In genomic region chr2:203237501-203238238, GRCh38 we compare ENCODE assay signal across 9 cellular contexts. TPM values are rescaled to one million over a fixed set of nuclear protein-coding genes. Genes with fewer than 3 reads are reported as not detected.
DNase-seq lines count a peak whose midpoint lies in the region; ATAC-seq and TF ChIP-seq lines count a peak whose summit lies in the region.
"Had no signal": no experiment of that assay in that cellular context is flagged by ENCODE, and none has a peak within 500 bp of the region (broad histone marks: within the 10 kb centered on the region; RNA-seq: fewer than 3 reads in every experiment).

No MANE protein-coding gene starts in this region.

- CTCF ChIA-PET in activated CD8-positive, alpha-beta T cell treated with anti-CD3 and anti-CD28 coated beads for 36 hours (lab: Charles Lee), result interaction anchor here (3.8 kb wide), 1 partner anchor 13 kb away, joined by 23 read pairs; no protein-coding TSS in a partner anchor

- peak overlapping the region; percentile 97 for H3K27ac ChIP-seq in lower lobe of right lung
- no peak overlapping the region for H3K27ac ChIP-seq in upper lobe of right lung

- peak overlapping the region; percentile 59 for H3K27ac Mint-ChIP-seq in activated naive CD4-positive, alpha-beta T cell treated with anti-CD3 and anti-CD28 coated beads, Interleukin-2, amount 50 U/mL, for 24 hours
- H3K27ac Mint-ChIP-seq in activated CD8-positive, alpha-beta T cell treated with anti-CD3 and anti-CD28 coated beads for 36 hours, result peak overlapping the region; percentile 98

- peak overlapping the region; percentile 97 for H3K4me3 ChIP-seq in lower lobe of right lung
- H3K4me3 ChIP-seq in upper lobe of right lung, result peak overlapping the region; percentile 82

- peaks cover 27% of the 10 kb centered on the region for H3K4me1 Mint-ChIP-seq in activated naive CD4-positive, alpha-beta T cell treated with anti-CD3 and anti-CD28 coated beads, Interleukin-2, amount 50 U/mL, for 24 hours
- peaks cover 24% of the 10 kb centered on the region for H3K4me1 Mint-ChIP-seq in activated CD8-positive, alpha-beta T cell treated with anti-CD3 and anti-CD28 coated beads for 36 hours (ENCODE audit: low read depth)

- no peaks in the 10 kb centered on the region for H3K27me3 ChIP-seq in lower lobe of right lung (ENCODE audit: low read depth)
- no peaks in the 10 kb centered on the region for H3K27me3 ChIP-seq in upper lobe of right lung

- H3K4me3 Mint-ChIP-seq in activated naive CD4-positive, alpha-beta T cell treated with anti-CD3 and anti-CD28 coated beads, Interleukin-2, amount 50 U/mL, for 24 hours, result peak overlapping the region; percentile 99
- H3K4me3 Mint-ChIP-seq in activated CD8-positive, alpha-beta T cell treated with anti-CD3 and anti-CD28 coated beads for 36 hours, result peak overlapping the region; percentile 83

- no peaks in the 10 kb centered on the region for H3K9me3 ChIP-seq in lower lobe of right lung
- H3K9me3 ChIP-seq in upper lobe of right lung, result no peaks in the 10 kb centered on the region

- POLR2A ChIA-PET in activated CD8-positive, alpha-beta T cell treated with anti-CD3 and anti-CD28 coated beads for 36 hours (lab: Charles Lee), result interaction anchor here (0.7 to 2.0 kb wide), 6 partner anchors 9 to 369 kb away, joined by 3 to 9 read pairs (median 4); partner anchors contain the start of gene ABI2

- no peak for TF ChIP-seq CTCF in activated CD8-positive, alpha-beta T cell treated with anti-CD3 and anti-CD28 coated beads for 36 hours (IDR thresholded peaks at IDR 0.05)
- TF ChIP-seq CTCF in lower lobe of right lung (IDR thresholded peaks at IDR 0.05), result no peak
- TF ChIP-seq CTCF in upper lobe of right lung (IDR thresholded peaks at IDR 0.05), result no peak

- H3K27me3 Mint-ChIP-seq in activated naive CD4-positive, alpha-beta T cell treated with anti-CD3 and anti-CD28 coated beads, Interleukin-2, amount 50 U/mL, for 24 hours, result no peaks in the 10 kb centered on the region
- H3K27me3 Mint-ChIP-seq in activated CD8-positive, alpha-beta T cell treated with anti-CD3 and anti-CD28 coated beads for 36 hours, result no peaks in the 10 kb centered on the region

- intact Hi-C loops in activated CD8-positive, alpha-beta T cell treated with anti-CD3 and anti-CD28 coated beads for 36 hours (cut with micrococcal nuclease), result loop anchor here (10.0 kb wide), 1 partner anchor 577 kb away; no protein-coding TSS in a partner anchor
- intact Hi-C loops in lower lobe of right lung (cut with DNase I), result no loop called here
- intact Hi-C loops in upper lobe of right lung (cut with DNase I), result loop anchor here (10.0 kb wide), 1 partner anchor 417 kb away; no protein-coding TSS in a partner anchor

- peaks cover 23% of the 10 kb centered on the region for H3K4me1 ChIP-seq in lower lobe of right lung
- H3K4me1 ChIP-seq in upper lobe of right lung, result peaks cover 12% of the 10 kb centered on the region
- H3K4me1 ChIP-seq: parathyroid adenoma had no signal

- peaks cover 13% of the 10 kb centered on the region for H3K36me3 ChIP-seq in lower lobe of right lung
- peaks cover 7% of the 10 kb centered on the region for H3K36me3 ChIP-seq in upper lobe of right lung

- DNase-seq in activated naive CD4-positive, alpha-beta T cell treated with anti-CD3 and anti-CD28 coated beads, Interleukin-2, amount 50 U/mL, for 16 hours, result no peak
- DNase-seq in activated CD8-positive, alpha-beta T cell treated with anti-CD3 and anti-CD28 coated beads for 36 hours, result no peak
- DNase-seq in lower lobe of right lung (no peak), upper lobe of right lung (no peak), GOT3 (lab: John Stamatoyannopoulos, UW) (no peak), left lobe of liver (ENCODE audit: low spot score) (no peak)

- ATAC-seq in activated CD8-positive, alpha-beta T cell treated with anti-CD3 and anti-CD28 coated beads for 36 hours, result no peak
- ATAC-seq in lower lobe of right lung, result no peak
- ATAC-seq in upper lobe of right lung, result no peak
- no peak for ATAC-seq in GM21423 (IDR thresholded peaks at IDR 0.05; ENCODE audit: unreplicated experiment)
- no peak for ATAC-seq in left lobe of liver

- H3K9me3 Mint-ChIP-seq in activated naive CD4-positive, alpha-beta T cell treated with anti-CD3 and anti-CD28 coated beads, Interleukin-2, amount 50 U/mL, for 24 hours, result no peaks in the 10 kb centered on the region
- no peaks in the 10 kb centered on the region for H3K9me3 Mint-ChIP-seq in activated CD8-positive, alpha-beta T cell treated with anti-CD3 and anti-CD28 coated beads for 36 hours

- peaks cover 12% of the 10 kb centered on the region for H3K36me3 Mint-ChIP-seq in activated naive CD4-positive, alpha-beta T cell treated with anti-CD3 and anti-CD28 coated beads, Interleukin-2, amount 50 U/mL, for 24 hours
- H3K36me3 Mint-ChIP-seq in activated CD8-positive, alpha-beta T cell treated with anti-CD3 and anti-CD28 coated beads for 36 hours (ENCODE audit: low read depth), result peaks cover 18% of the 10 kb centered on the region

RNA-seq across cellular contexts. Expression of gene CYP20A1, which starts 1.1 kb away (rescaled TPM):
- total RNA-seq in activated CD8-positive, alpha-beta T cell treated with anti-CD3 and anti-CD28 coated beads for 36 hours, result 10 to 100 TPM; 13.8 to 14.3 TPM
- 35.9 TPM for total RNA-seq in lower lobe of right lung
- total RNA-seq in upper lobe of right lung, result 35.0 TPM
- 19.1 TPM for total RNA-seq in left lobe of liver
